Comparison of ENCODE assay signal across 9 cellular contexts in genomic region chr16:689175-689897, GRCh38. TPM values are rescaled to one million over a fixed set of nuclear protein-coding genes. Genes with fewer than 3 reads are reported as not detected.
A peak's percentile ranks its signal among the peaks of the same experiment; 100 is the strongest.
DNase-seq lines count a peak whose midpoint lies in the region; ATAC-seq, FAIRE-seq and TF ChIP-seq lines count a peak whose summit lies in the region.
"Had no signal": no experiment of that assay in that cellular context is flagged by ENCODE, and none has a peak within 500 bp of the region (broad histone marks: within the 10 kb centered on the region; RNA-seq: fewer than 3 reads in every experiment).

No MANE protein-coding gene starts in this region.

- H3K27ac ChIP-seq in kidney (ENCODE audit: low read depth in 2 of 2, low read length in 2 of 2) (no peak overlapping the region), subcutaneous abdominal adipose tissue (ENCODE audit: low read depth, low read length) (peak overlapping the region; percentile 70)

- H3K4me1 Mint-ChIP-seq in T-helper 1 cell treated with Interleukin-12 subunit alpha and Interleukin-12 subunit beta and Interleukin-4 antibody, amounts not matched to agents 30 μg/mL and 1 μg/mL, for 36 hours (ENCODE audit: low read depth), result peaks cover 8% of the 10 kb centered on the region
- peaks cover 11% of the 10 kb centered on the region for H3K4me1 Mint-ChIP-seq in activated naive CD8-positive, alpha-beta T cell treated with anti-CD3 and anti-CD28 coated beads for 36 hours

- no peak for DNase-seq in T-helper 1 cell
- DNase-seq in activated naive CD8-positive, alpha-beta T cell treated with anti-CD3 and anti-CD28 coated beads for 36 hours, result no peak
- DNase-seq in kidney, result no peak
- DNase-seq in SIG-M5 treated with dmso at 0.1 percent for 504 hours (lab: John Stamatoyannopoulos, UW; ENCODE audit: unreplicated experiment), result no peak

- peaks cover 14 to 20% (median 18%) of the 10 kb centered on the region in 5 donors for H3K27me3 ChIP-seq in subcutaneous abdominal adipose tissue (ENCODE audit: control insufficient read depth in 5 of 5, insufficient read depth in 4 of 5, low read length in 5 of 5)

- H3K9me3 Mint-ChIP-seq in T-helper 1 cell treated with Interleukin-12 subunit alpha and Interleukin-12 subunit beta and Interleukin-4 antibody, amounts not matched to agents 30 μg/mL and 1 μg/mL, for 36 hours, result peaks cover 4% of the 10 kb centered on the region
- no peaks in the 10 kb centered on the region for H3K9me3 Mint-ChIP-seq in activated naive CD8-positive, alpha-beta T cell treated with anti-CD3 and anti-CD28 coated beads for 36 hours

- peak overlapping the region; percentile 77 for H3K27ac Mint-ChIP-seq in T-helper 1 cell treated with Interleukin-12 subunit alpha and Interleukin-12 subunit beta and Interleukin-4 antibody, amounts not matched to agents 30 μg/mL and 1 μg/mL, for 36 hours
- H3K27ac Mint-ChIP-seq in activated naive CD8-positive, alpha-beta T cell treated with anti-CD3 and anti-CD28 coated beads for 36 hours, result peak overlapping the region; percentile 87

- H3K27me3 Mint-ChIP-seq in T-helper 1 cell treated with Interleukin-12 subunit alpha and Interleukin-12 subunit beta and Interleukin-4 antibody, amounts not matched to agents 30 μg/mL and 1 μg/mL, for 36 hours (ENCODE audit: low read depth), result peaks cover 15% of the 10 kb centered on the region
- H3K27me3 Mint-ChIP-seq in activated naive CD8-positive, alpha-beta T cell treated with anti-CD3 and anti-CD28 coated beads for 36 hours, result peaks cover 5% of the 10 kb centered on the region

- TF ChIP-seq CTCF in kidney (IDR thresholded peaks at IDR 0.05; ENCODE audit: borderline replicate concordance, extremely low read depth, insufficient read depth), result no peak

- no peaks in the 10 kb centered on the region for H3K9me3 ChIP-seq in kidney (ENCODE audit: control insufficient read depth in 1 of 2, low read length in 2 of 2)
- H3K9me3 ChIP-seq in subcutaneous abdominal adipose tissue (ENCODE audit: control insufficient read depth in 5 of 5, low read length in 5 of 5), result no peaks in the 10 kb centered on the region

- intact Hi-C loops in kidney (cut with DNase I), result no loop called here

- H3K36me3 Mint-ChIP-seq in T-helper 1 cell treated with Interleukin-12 subunit alpha and Interleukin-12 subunit beta and Interleukin-4 antibody, amounts not matched to agents 30 μg/mL and 1 μg/mL, for 36 hours (ENCODE audit: low read depth), result peaks cover 3% of the 10 kb centered on the region
- H3K36me3 Mint-ChIP-seq in activated naive CD8-positive, alpha-beta T cell treated with anti-CD3 and anti-CD28 coated beads for 36 hours, result peaks cover 2% of the 10 kb centered on the region

- H3K9ac ChIP-seq in kidney (ENCODE audit: low read length in 2 of 2) (peak overlapping the region; percentile 86 to 93), subcutaneous abdominal adipose tissue (ENCODE audit: low read length in 5 of 5) (peak overlapping the region; percentile 84 to 98 (median 97))

- H3K36me3 ChIP-seq in kidney (ENCODE audit: control insufficient read depth in 1 of 2, insufficient read depth in 2 of 2, low read length in 2 of 2), result peaks cover 0 to 3% of the 10 kb centered on the region in 2 donors
- peaks cover 0 to 16% (median 15%) of the 10 kb centered on the region in 5 donors for H3K36me3 ChIP-seq in subcutaneous abdominal adipose tissue (ENCODE audit: control insufficient read depth in 5 of 5, insufficient read depth in 5 of 5, low read length in 5 of 5)

- peaks cover 0 to 18% of the 10 kb centered on the region in 2 donors for H3K4me1 ChIP-seq in kidney (ENCODE audit: control insufficient read depth in 1 of 2, insufficient read depth in 1 of 2, low read depth in 1 of 2, low read length in 2 of 2)
- peaks cover 6 to 43% (median 31%) of the 10 kb centered on the region in 5 donors for H3K4me1 ChIP-seq in subcutaneous abdominal adipose tissue (ENCODE audit: control insufficient read depth in 5 of 5, insufficient read depth in 5 of 5, low read length in 5 of 5)

- ATAC-seq in HG02870 (IDR thresholded peaks at IDR 0.05; ENCODE audit: unreplicated experiment) (no peak), HG03520 (IDR thresholded peaks at IDR 0.05; ENCODE audit: unreplicated experiment) (no peak)

- H3K4me3 ChIP-seq in kidney (ENCODE audit: low read length in 2 of 2) (peak overlapping the region; percentile 75 to 90), subcutaneous abdominal adipose tissue (ENCODE audit: low read depth in 1 of 5, low read length in 5 of 5) (peak overlapping the region; percentile 78 to 95 (median 90))

- no peak for FAIRE-seq in kidney (lab: Jason Lieb, UNC)
- FAIRE-seq: colon had no signal

- peak overlapping the region; percentile 85 for H3K4me3 Mint-ChIP-seq in T-helper 1 cell treated with Interleukin-12 subunit alpha and Interleukin-12 subunit beta and Interleukin-4 antibody, amounts not matched to agents 30 μg/mL and 1 μg/mL, for 36 hours
- peak overlapping the region; percentile 90 for H3K4me3 Mint-ChIP-seq in activated naive CD8-positive, alpha-beta T cell treated with anti-CD3 and anti-CD28 coated beads for 36 hours

RNA-seq across cellular contexts. Expression of gene WDR24, which starts 0.9 kb away (rescaled TPM):
- 10 to 100 TPM; 20.8 to 21.7 TPM for total RNA-seq in activated naive CD8-positive, alpha-beta T cell treated with anti-CD3 and anti-CD28 coated beads for 36 hours
- 11.8 TPM for total RNA-seq in kidney
- polyA plus RNA-seq in kidney (ENCODE audit: insufficient read depth, low read depth, low replicate concordance), result 7.2 TPM

RNA-seq across cellular contexts. Expression of gene JMJD8, which starts 5.2 kb away (rescaled TPM):
- 10 to 100 TPM; 37.2 to 43.0 TPM for total RNA-seq in activated naive CD8-positive, alpha-beta T cell treated with anti-CD3 and anti-CD28 coated beads for 36 hours
- 75.0 TPM for total RNA-seq in kidney
- polyA plus RNA-seq in kidney (ENCODE audit: insufficient read depth, low read depth, low replicate concordance), result 80.4 TPM

RNA-seq across cellular contexts. Expression of gene STUB1, which starts 9.1 kb away (rescaled TPM):
- 10 to 100 TPM; 74.3 to 82.1 TPM for total RNA-seq in activated naive CD8-positive, alpha-beta T cell treated with anti-CD3 and anti-CD28 coated beads for 36 hours
- total RNA-seq in kidney, result 92.9 TPM
- polyA plus RNA-seq in kidney (ENCODE audit: insufficient read depth, low read depth, low replicate concordance), result 218 TPM

RNA-seq across cellular contexts. Expression of gene RHBDL1, which starts 13.9 kb away (rescaled TPM):
- under 1 TPM; 0.49 to 0.72 TPM for total RNA-seq in activated naive CD8-positive, alpha-beta T cell treated with anti-CD3 and anti-CD28 coated beads for 36 hours
- total RNA-seq in kidney, result 0.88 TPM
- 9.7 TPM for polyA plus RNA-seq in kidney (ENCODE audit: insufficient read depth, low read depth, low replicate concordance)

RNA-seq across cellular contexts. Expression of gene FBXL16, which starts 16.3 kb away (rescaled TPM):
- 1 to 10 TPM; 3.2 to 6.0 TPM for total RNA-seq in activated naive CD8-positive, alpha-beta T cell treated with anti-CD3 and anti-CD28 coated beads for 36 hours
- total RNA-seq in kidney, result 44.9 TPM
- 12.0 TPM for polyA plus RNA-seq in kidney (ENCODE audit: insufficient read depth, low read depth, low replicate concordance)
